ENCODE assay signal across 16 cellular contexts in the genomic region with DNA sequence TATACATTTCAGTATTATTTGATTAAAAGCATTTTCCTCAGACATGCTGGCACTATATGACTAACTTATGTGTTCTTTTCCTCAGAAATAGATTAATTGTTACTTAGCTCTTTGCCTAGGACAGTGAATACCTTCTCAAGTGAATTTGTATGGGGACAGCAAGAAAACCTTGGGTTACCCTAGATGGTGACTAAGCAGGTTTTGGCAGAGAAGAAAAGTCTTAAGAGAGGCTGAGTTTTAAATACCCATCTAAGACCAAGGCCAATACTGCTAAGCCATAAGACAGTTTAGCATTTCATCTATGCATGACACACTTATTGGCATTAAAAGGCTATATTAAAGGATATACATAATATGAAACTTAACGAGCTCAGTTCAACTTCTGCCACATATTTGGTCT. TPM values are rescaled to one million over a fixed set of nuclear protein-coding genes. Genes with fewer than 3 reads are reported as not detected.
DNase-seq lines count a peak whose midpoint lies in the region; ATAC-seq and TF ChIP-seq lines count a peak whose summit lies in the region.
"Had no signal": no experiment of that assay in that cellular context is flagged by ENCODE, and none has a peak within 500 bp of the region (broad histone marks: within the 10 kb centered on the region; RNA-seq: fewer than 3 reads in every experiment).

No MANE protein-coding gene starts in this region.

- peaks cover 3% of the 10 kb centered on the region for H3K9me3 Mint-ChIP-seq in stimulated activated memory B cell treated with anti-CD40 and anti-IgM and Interleukin-4, amounts not matched to agents 10 μg/mL and 1 μg/mL and 100 μg/mL, for 72 hours

- H3K9ac ChIP-seq in HCT116 (ENCODE audit: low read length) (no peak overlapping the region), KMS-11 (no peak overlapping the region)
- H3K9ac ChIP-seq: BLaER1 had no signal

- TF ChIP-seq RAD21 in HCT116 (IDR thresholded peaks at IDR 0.05; ENCODE audit: low read depth), result no peak

- no peak overlapping the region for H3K4me2 ChIP-seq in HCT116 (ENCODE audit: low read length)
- peak overlapping the region; percentile 18; the same call in 1 of the 2 replicates for H3K4me2 ChIP-seq in KMS-11
- no peak overlapping the region for H3K4me2 ChIP-seq in osteoblast (ENCODE audit: insufficient read depth, low read length)
- H3K4me2 ChIP-seq: BLaER1 had no signal

- TF ChIP-seq POLR2A in HCT116 (IDR thresholded peaks at IDR 0.05; ENCODE audit: borderline replicate concordance, extremely low read depth, insufficient read depth, insufficient read length), result no peak

- intact Hi-C loops in HCT116 (cut with micrococcal nuclease), result no loop called here

- H3K4me3 ChIP-seq in HCT116 (replicated peaks in 1 of 2; ENCODE audit: low read depth in 1 of 2, low read length in 2 of 2), result no peak overlapping the region
- H3K4me3 ChIP-seq in KMS-11 (IDR thresholded peaks at IDR 0.05; ENCODE audit: insufficient read depth, low read depth, low read length), result no peak overlapping the region
- H3K4me3 ChIP-seq in fibroblast of the aortic adventitia (ENCODE audit: low read depth, low read length), result no peak overlapping the region
- no peak overlapping the region for H3K4me3 ChIP-seq in osteoblast (ENCODE audit: insufficient read depth, low read length)
- H3K4me3 ChIP-seq: BLaER1, HAP-1 had no signal

- ATAC-seq in HCT116 (no peak), GM21528 (IDR thresholded peaks at IDR 0.05; ENCODE audit: low FRiP score, unreplicated experiment) (no peak)
- no peak for ATAC-seq in stimulated activated memory B cell treated with anti-CD40 and anti-IgM and Interleukin-4, amounts not matched to agents 10 μg/mL and 1 μg/mL and 100 μg/mL, for 72 hours
- ATAC-seq: CD8-positive, alpha-beta T cell had no signal

- H3K27ac Mint-ChIP-seq in stimulated activated memory B cell treated with anti-CD40 and anti-IgM and Interleukin-4, amounts not matched to agents 10 μg/mL and 1 μg/mL and 100 μg/mL, for 72 hours, result peak overlapping the region; percentile 68
- H3K27ac Mint-ChIP-seq: CD4-positive, CD25-positive, alpha-beta regulatory T cell; CD8-positive, alpha-beta T cell had no signal

- H3K36me3 ChIP-seq in HCT116 (ENCODE audit: control insufficient read depth in 1 of 2, insufficient read depth in 2 of 2, low read length in 2 of 2) (no peaks in the 10 kb centered on the region), KMS-11 (ENCODE audit: insufficient read depth) (no peaks in the 10 kb centered on the region), osteoblast (ENCODE audit: insufficient read depth, low read length) (no peaks in the 10 kb centered on the region)
- H3K36me3 ChIP-seq: BLaER1, HAP-1 had no signal

- DNase-seq in HCT116 (ENCODE audit: low read depth, low spot score), result no peak
- DNase-seq in fibroblast of the aortic adventitia (ENCODE audit: low read depth), result peak; percentile 13
- no peak for DNase-seq in stimulated activated CD4-positive, alpha-beta T cell treated with anti-CD3 and anti-CD28 coated beads, Interleukin-15, amount 100 ng/mL, for 24 hours
- no peak for DNase-seq in osteoblast (ENCODE audit: insufficient read length, low spot score, missing footprints)
- DNase-seq: Caco-2; CD4-positive, CD25-positive, alpha-beta regulatory T cell; CD8-positive, alpha-beta T cell; DMS153; GF-D8; GOT3 had no signal

- peaks cover 26% of the 10 kb centered on the region for H3K4me1 Mint-ChIP-seq in stimulated activated memory B cell treated with anti-CD40 and anti-IgM and Interleukin-4, amounts not matched to agents 10 μg/mL and 1 μg/mL and 100 μg/mL, for 72 hours

- POLR2A ChIA-PET in HCT116 (lab: Charles Lee), result no interaction called here

- H3K79me2 ChIP-seq in HCT116 (ENCODE audit: insufficient read depth, low read length) (no peaks in the 10 kb centered on the region), KMS-11 (ENCODE audit: insufficient read depth, low read depth) (no peaks in the 10 kb centered on the region), osteoblast (ENCODE audit: insufficient read depth, low read length) (no peaks in the 10 kb centered on the region)

- H3K9me3 ChIP-seq in HCT116 (ENCODE audit: control insufficient read depth in 1 of 2, insufficient read depth in 1 of 2, low read depth in 1 of 2, low read length in 2 of 2), result no peaks in the 10 kb centered on the region; a peak in 1 of 4 replicates
- no peaks in the 10 kb centered on the region for H3K9me3 ChIP-seq in osteoblast (ENCODE audit: low read depth, low read length)
- H3K9me3 ChIP-seq: BLaER1, HAP-1 had no signal

- no TSS peak for BruUV-seq in HCT116 (replicated peaks; lab: Mats Ljungman, UMichigan)

- H2AFZ ChIP-seq in HCT116 (ENCODE audit: low read depth, low read length, poor library complexity, severe bottlenecking) (peak overlapping the region; percentile 73), KMS-11 (ENCODE audit: low read depth) (no peak overlapping the region), osteoblast (ENCODE audit: low read length) (no peak overlapping the region)

- H3K4me3 Mint-ChIP-seq in stimulated activated memory B cell treated with anti-CD40 and anti-IgM and Interleukin-4, amounts not matched to agents 10 μg/mL and 1 μg/mL and 100 μg/mL, for 72 hours, result no peak overlapping the region
- H3K4me3 Mint-ChIP-seq: CD4-positive, CD25-positive, alpha-beta regulatory T cell; CD8-positive, alpha-beta T cell had no signal

- H3K27ac ChIP-seq in HCT116 (ENCODE audit: low read depth, low read length), result no peak overlapping the region
- H3K27ac ChIP-seq in KMS-11, result no peak overlapping the region
- H3K27ac ChIP-seq in osteoblast (ENCODE audit: low read depth, low read length), result no peak overlapping the region
- H3K27ac ChIP-seq: BLaER1, C4-2B had no signal

- H4K20me1 ChIP-seq in HCT116 (ENCODE audit: insufficient read depth), result no peaks in the 10 kb centered on the region
- no peaks in the 10 kb centered on the region for H4K20me1 ChIP-seq in KMS-11 (ENCODE audit: insufficient read depth)
- H4K20me1 ChIP-seq in osteoblast (ENCODE audit: insufficient read depth, low read length), result no peaks in the 10 kb centered on the region
- H4K20me1 ChIP-seq: BLaER1 had no signal

- H3K36me3 Mint-ChIP-seq in stimulated activated memory B cell treated with anti-CD40 and anti-IgM and Interleukin-4, amounts not matched to agents 10 μg/mL and 1 μg/mL and 100 μg/mL, for 72 hours, result no peaks in the 10 kb centered on the region
- H3K36me3 Mint-ChIP-seq: CD4-positive, CD25-positive, alpha-beta regulatory T cell; CD8-positive, alpha-beta T cell had no signal

- H3K27me3 Mint-ChIP-seq in stimulated activated memory B cell treated with anti-CD40 and anti-IgM and Interleukin-4, amounts not matched to agents 10 μg/mL and 1 μg/mL and 100 μg/mL, for 72 hours, result no peaks in the 10 kb centered on the region

- no peaks in the 10 kb centered on the region for H3K9me2 ChIP-seq in HCT116 (ENCODE audit: insufficient read depth)

- H3K27me3 ChIP-seq in HCT116 (ENCODE audit: insufficient read depth, low read length), result no peaks in the 10 kb centered on the region
- no peaks in the 10 kb centered on the region for H3K27me3 ChIP-seq in KMS-11 (ENCODE audit: insufficient read depth, low read depth)
- H3K27me3 ChIP-seq in osteoblast (ENCODE audit: insufficient read depth, low read length), result no peaks in the 10 kb centered on the region
- H3K27me3 ChIP-seq: BLaER1 had no signal

- TF ChIP-seq CTCF in HCT116 (IDR thresholded peaks at IDR 0.05 in 2 of 3, conservative IDR thresholded peaks at IDR 0.05 in 1 of 3; ENCODE audit: borderline replicate concordance in 1 of 3, insufficient read depth in 1 of 3, low read depth in 2 of 3, low read length in 2 of 3) (no peak), KMS-11 (conservative IDR thresholded peaks at IDR 0.05; ENCODE audit: low read depth, low read length) (no peak), fibroblast of the aortic adventitia (IDR thresholded peaks at IDR 0.05; ENCODE audit: insufficient read depth, low read length) (no peak), osteoblast (IDR thresholded peaks at IDR 0.05; ENCODE audit: extremely low read depth, low read depth, low read length) (no peak)

- CTCF ChIA-PET in HCT116 (lab: Charles Lee), result no interaction called here

- H3K4me1 ChIP-seq in HCT116 (ENCODE audit: control insufficient read depth in 1 of 2, insufficient read depth in 2 of 2, low read length in 2 of 2) (no peaks in the 10 kb centered on the region), KMS-11 (ENCODE audit: low read depth, poor library complexity, severe bottlenecking) (peaks cover 24% of the 10 kb centered on the region), osteoblast (ENCODE audit: insufficient read depth, low read length) (peaks cover 10% of the 10 kb centered on the region)
- H3K4me1 ChIP-seq: BLaER1, Caco-2 had no signal

- RAD21 ChIA-PET in HCT116 (lab: Charles Lee; ENCODE audit: low non-redundant PET in 1 of 2, low total read pairs in 2 of 2, uncharacterized antibody in 2 of 2, unreplicated experiment in 2 of 2), result no interaction called here

TF ChIP-seq in HCT116, 20 proteins besides CTCF, POLR2A, EP300 and RAD21 (continues in another document):
- TF ChIP-seq SIN3A (IDR thresholded peaks at IDR 0.05; ENCODE audit: low read depth) (no peak), JUND (IDR thresholded peaks at IDR 0.05) (no peak), EZH2phosphoT487 (IDR thresholded peaks at IDR 0.05; ENCODE audit: borderline replicate concordance) (no peak)
- TF ChIP-seq, protein P1, sequence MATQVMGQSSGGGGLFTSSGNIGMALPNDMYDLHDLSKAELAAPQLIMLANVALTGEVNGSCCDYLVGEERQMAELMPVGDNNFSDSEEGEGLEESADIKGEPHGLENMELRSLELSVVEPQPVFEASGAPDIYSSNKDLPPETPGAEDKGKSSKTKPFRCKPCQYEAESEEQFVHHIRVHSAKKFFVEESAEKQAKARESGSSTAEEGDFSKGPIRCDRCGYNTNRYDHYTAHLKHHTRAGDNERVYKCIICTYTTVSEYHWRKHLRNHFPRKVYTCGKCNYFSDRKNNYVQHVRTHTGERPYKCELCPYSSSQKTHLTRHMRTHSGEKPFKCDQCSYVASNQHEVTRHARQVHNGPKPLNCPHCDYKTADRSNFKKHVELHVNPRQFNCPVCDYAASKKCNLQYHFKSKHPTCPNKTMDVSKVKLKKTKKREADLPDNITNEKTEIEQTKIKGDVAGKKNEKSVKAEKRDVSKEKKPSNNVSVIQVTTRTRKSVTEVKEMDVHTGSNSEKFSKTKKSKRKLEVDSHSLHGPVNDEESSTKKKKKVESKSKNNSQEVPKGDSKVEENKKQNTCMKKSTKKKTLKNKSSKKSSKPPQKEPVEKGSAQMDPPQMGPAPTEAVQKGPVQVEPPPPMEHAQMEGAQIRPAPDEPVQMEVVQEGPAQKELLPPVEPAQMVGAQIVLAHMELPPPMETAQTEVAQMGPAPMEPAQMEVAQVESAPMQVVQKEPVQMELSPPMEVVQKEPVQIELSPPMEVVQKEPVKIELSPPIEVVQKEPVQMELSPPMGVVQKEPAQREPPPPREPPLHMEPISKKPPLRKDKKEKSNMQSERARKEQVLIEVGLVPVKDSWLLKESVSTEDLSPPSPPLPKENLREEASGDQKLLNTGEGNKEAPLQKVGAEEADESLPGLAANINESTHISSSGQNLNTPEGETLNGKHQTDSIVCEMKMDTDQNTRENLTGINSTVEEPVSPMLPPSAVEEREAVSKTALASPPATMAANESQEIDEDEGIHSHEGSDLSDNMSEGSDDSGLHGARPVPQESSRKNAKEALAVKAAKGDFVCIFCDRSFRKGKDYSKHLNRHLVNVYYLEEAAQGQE (IDR thresholded peaks at IDR 0.05; ENCODE audit: low read depth), result no peak

RNA-seq across cellular contexts. Expression of a gene that starts 54.5 kb away (rescaled TPM):
- total RNA-seq in HCT116 (2021; ENCODE audit: unreplicated experiment) (322 TPM), fibroblast of the aortic adventitia (ENCODE audit: low replicate concordance) (119 and 857 TPM in 2 replicates), osteoblast (65.5 and 67.2 TPM in 2 replicates)
- polyA plus RNA-seq in HCT116 (2012), result 103 and 148 TPM in 2 replicates
